Comparison of ENCODE assay signal across 13 cellular contexts in genomic region chr3:45964139-45964538, GRCh38. TPM values are rescaled to one million over a fixed set of nuclear protein-coding genes. Genes with fewer than 3 reads are reported as not detected.
A peak's percentile ranks its signal among the peaks of the same experiment; 100 is the strongest.
DNase-seq lines count a peak whose midpoint lies in the region; ATAC-seq and TF ChIP-seq lines count a peak whose summit lies in the region.
"Had no signal": no experiment of that assay in that cellular context is flagged by ENCODE, and none has a peak within 500 bp of the region (broad histone marks: within the 10 kb centered on the region; RNA-seq: fewer than 3 reads in every experiment).

No MANE protein-coding gene starts in this region.

- POLR2A ChIA-PET in activated CD4-positive, alpha-beta T cell treated with anti-CD3 and anti-CD28 coated beads for 36 hours (lab: Charles Lee), result interaction anchor here (0.6 kb wide), 1 partner anchor 46 kb away, joined by 3 read pairs; no protein-coding TSS in a partner anchor

- H3K27ac ChIP-seq in uterus (no peak overlapping the region), esophagus squamous epithelium (peak overlapping the region in 2 of 4 donors; percentile 31 to 57), suprapubic skin (no peak overlapping the region)
- H3K27ac ChIP-seq: SJSA1 had no signal

- DNase-seq in activated CD4-positive, alpha-beta T cell treated with anti-CD3 and anti-CD28 coated beads for 36 hours, result peak; percentile 71
- no peak for DNase-seq in activated CD4-positive, alpha-beta T cell treated with anti-CD3 and anti-CD28 coated beads for 1 hour
- peak; percentile 83 for DNase-seq in activated CD8-positive, alpha-beta memory T cell treated with anti-CD3 and anti-CD28 coated beads, Interleukin-2, amount 10 ng/mL, durations not matched to agents 7 days and 5 days
- peak; percentile 30 for DNase-seq in stimulated activated CD4-positive, alpha-beta T cell treated with anti-CD3 and anti-CD28 coated beads, Interleukin-4, amount 100 ng/mL, for 1 hour
- DNase-seq in uterus (no peak), esophagus squamous epithelium (lab: John Stamatoyannopoulos, UW) (no peak), suprapubic skin (ENCODE audit: low spot score in 2 of 2) (no peak)
- DNase-seq: NCI-H510A treated with DMSO at 0.1 percent for 48 hours had no signal

- TF ChIP-seq CTCF in uterus (IDR thresholded peaks at IDR 0.05), result no peak
- TF ChIP-seq CTCF in esophagus squamous epithelium (IDR thresholded peaks at IDR 0.05), result no peak
- no peak for TF ChIP-seq CTCF in suprapubic skin (IDR thresholded peaks at IDR 0.05)

- peaks cover 43% of the 10 kb centered on the region for H3K4me1 Mint-ChIP-seq in activated CD4-positive, alpha-beta T cell treated with anti-CD3 and anti-CD28 coated beads for 36 hours
- H3K4me1 Mint-ChIP-seq in activated CD8-positive, alpha-beta memory T cell treated with anti-CD3 and anti-CD28 coated beads, Interleukin-2, amount 10 ng/mL, durations not matched to agents 7 days and 5 days, result peaks cover 83% of the 10 kb centered on the region

- no peak for TF ChIP-seq POLR2A in uterus (IDR thresholded peaks at IDR 0.05)
- no peak for TF ChIP-seq POLR2A in esophagus squamous epithelium (IDR thresholded peaks at IDR 0.05)
- no peak for TF ChIP-seq POLR2A in suprapubic skin (IDR thresholded peaks at IDR 0.05)

- H3K4me1 ChIP-seq in uterus (no peaks in the 10 kb centered on the region), esophagus squamous epithelium (peaks cover 0 to 34% (median 11%) of the 10 kb centered on the region in 3 donors), suprapubic skin (peaks cover 7% of the 10 kb centered on the region)

- CTCF ChIA-PET in activated CD4-positive, alpha-beta T cell treated with anti-CD3 and anti-CD28 coated beads for 36 hours (lab: Charles Lee), result interaction anchor here (0.6 to 1.4 kb wide), 4 partner anchors 14 to 335 kb away, joined by 3 to 5 read pairs (median 4); no protein-coding TSS in a partner anchor
- CTCF ChIA-PET in activated CD8-positive, alpha-beta memory T cell treated with anti-CD3 and anti-CD28 coated beads, Interleukin-2, amount 10 ng/mL, durations not matched to agents 7 days and 5 days (lab: Charles Lee), result interaction anchor here (1.1 to 8.8 kb wide), 9 partner anchors 9 to 405 kb away, joined by 3 to 75 read pairs (median 6); partner anchors contain the start of gene FYCO1

- H3K9me3 ChIP-seq in uterus, result no peaks in the 10 kb centered on the region
- no peaks in the 10 kb centered on the region for H3K9me3 ChIP-seq in esophagus squamous epithelium
- H3K9me3 ChIP-seq in suprapubic skin, result no peaks in the 10 kb centered on the region
- H3K9me3 ChIP-seq: SJSA1 had no signal

- no peak for TF ChIP-seq EP300 in suprapubic skin (IDR thresholded peaks at IDR 0.05)

- H3K36me3 Mint-ChIP-seq in activated CD4-positive, alpha-beta T cell treated with anti-CD3 and anti-CD28 coated beads for 36 hours (ENCODE audit: low read depth), result peaks cover 82% of the 10 kb centered on the region
- H3K36me3 Mint-ChIP-seq in activated CD8-positive, alpha-beta memory T cell treated with anti-CD3 and anti-CD28 coated beads, Interleukin-2, amount 10 ng/mL, durations not matched to agents 7 days and 5 days, result peaks cover 82% of the 10 kb centered on the region

- no peaks in the 10 kb centered on the region for H3K36me3 ChIP-seq in uterus
- peaks cover 71 to 100% (median 84%) of the 10 kb centered on the region in 3 donors for H3K36me3 ChIP-seq in esophagus squamous epithelium
- peaks cover 99% of the 10 kb centered on the region for H3K36me3 ChIP-seq in suprapubic skin

- intact Hi-C loops in activated CD4-positive, alpha-beta T cell treated with anti-CD3 and anti-CD28 coated beads for 36 hours (cut with DNase I, micrococcal nuclease), result loop anchor here in 1 of 2 experiments (2.0 kb wide), 1 partner anchor 31 kb away; the partner anchor contains the start of gene FYCO1
- intact Hi-C loops in uterus (cut with DNase I; ENCODE audit: low total_unique reads) (no loop called here), esophagus squamous epithelium (cut with DNase I) (no loop called here)

- peaks cover 3% of the 10 kb centered on the region for H3K27me3 Mint-ChIP-seq in activated CD4-positive, alpha-beta T cell treated with anti-CD3 and anti-CD28 coated beads for 36 hours
- H3K27me3 Mint-ChIP-seq in activated CD8-positive, alpha-beta memory T cell treated with anti-CD3 and anti-CD28 coated beads, Interleukin-2, amount 10 ng/mL, durations not matched to agents 7 days and 5 days, result no peaks in the 10 kb centered on the region

- 83 to 91% methylated on average over 7 to 8 of the region's 8 CpGs for WGBS in esophagus squamous epithelium, 2 donors
- 93% methylated on average over 8 of the region's 8 CpGs for WGBS in suprapubic skin

- H3K9me3 Mint-ChIP-seq in activated CD4-positive, alpha-beta T cell treated with anti-CD3 and anti-CD28 coated beads for 36 hours (ENCODE audit: low read depth), result no peaks in the 10 kb centered on the region
- H3K9me3 Mint-ChIP-seq in activated CD8-positive, alpha-beta memory T cell treated with anti-CD3 and anti-CD28 coated beads, Interleukin-2, amount 10 ng/mL, durations not matched to agents 7 days and 5 days (ENCODE audit: low read depth), result peaks cover 3% of the 10 kb centered on the region

- ATAC-seq in activated CD4-positive, alpha-beta T cell treated with anti-CD3 and anti-CD28 coated beads for 36 hours, result peak; percentile 88
- peak; percentile 33 for ATAC-seq in HG02798 (IDR thresholded peaks at IDR 0.05; ENCODE audit: poor library complexity, unreplicated experiment)
- ATAC-seq in activated CD8-positive, alpha-beta memory T cell treated with anti-CD3 and anti-CD28 coated beads, Interleukin-2, amount 10 ng/mL, durations not matched to agents 7 days and 5 days, result peak; percentile 87

- no peak overlapping the region for H3K4me3 Mint-ChIP-seq in activated CD4-positive, alpha-beta T cell treated with anti-CD3 and anti-CD28 coated beads for 36 hours
- H3K4me3 Mint-ChIP-seq in activated CD8-positive, alpha-beta memory T cell treated with anti-CD3 and anti-CD28 coated beads, Interleukin-2, amount 10 ng/mL, durations not matched to agents 7 days and 5 days, result no peak overlapping the region

- H3K4me3 ChIP-seq in uterus (no peak overlapping the region), esophagus squamous epithelium (no peak overlapping the region), suprapubic skin (no peak overlapping the region)
- H3K4me3 ChIP-seq: SJSA1 had no signal

- no peak overlapping the region for H3K27ac Mint-ChIP-seq in activated CD4-positive, alpha-beta T cell treated with anti-CD3 and anti-CD28 coated beads for 36 hours
- peak overlapping the region; percentile 85 for H3K27ac Mint-ChIP-seq in activated CD8-positive, alpha-beta memory T cell treated with anti-CD3 and anti-CD28 coated beads, Interleukin-2, amount 10 ng/mL, durations not matched to agents 7 days and 5 days

- H3K27me3 ChIP-seq in uterus (no peaks in the 10 kb centered on the region), esophagus squamous epithelium (no peaks in the 10 kb centered on the region), suprapubic skin (no peaks in the 10 kb centered on the region)
- H3K27me3 ChIP-seq: SJSA1 had no signal

RNA-seq across cellular contexts. Expression of gene CXCR6, which starts 20.9 kb away (rescaled TPM):
- under 1 TPM; 0.42 to 0.85 TPM for total RNA-seq in activated CD4-positive, alpha-beta T cell treated with anti-CD3 and anti-CD28 coated beads for 36 hours
- 100 to 1,000 TPM in 1 of 2 experiments, 10 to 100 TPM in 1; 49.7 to 109 TPM for total RNA-seq in activated CD8-positive, alpha-beta memory T cell treated with anti-CD3 and anti-CD28 coated beads, Interleukin-2, amount 10 ng/mL, durations not matched to agents 7 days and 5 days
- total RNA-seq in uterus (1 to 10 TPM in 1 of 4 donors, under 1 TPM in 2, not detected in 1; 0.48 to 8.7 (median 0.76) TPM), esophagus squamous epithelium (10 to 100 TPM in 1 of 4 donors, 1 to 10 TPM in 3; 1.7 to 12.0 (median 4.4) TPM), suprapubic skin (under 1 TPM in 2 of 4 donors, not detected in 2; 0.23 to 0.59 TPM)
- total RNA-seq: epithelial cell of proximal tubule, H4, renal cortical epithelial cell, SJSA1 had no signal

RNA-seq across cellular contexts. Expression of gene FYCO1, which starts 31.5 kb away (rescaled TPM):
- total RNA-seq in activated CD4-positive, alpha-beta T cell treated with anti-CD3 and anti-CD28 coated beads for 36 hours, result 10 to 100 TPM in 1 of 2 experiments, 1 to 10 TPM in 1; 8.2 to 10.6 TPM
- total RNA-seq in activated CD8-positive, alpha-beta memory T cell treated with anti-CD3 and anti-CD28 coated beads, Interleukin-2, amount 10 ng/mL, durations not matched to agents 7 days and 5 days, result 10 to 100 TPM; 19.1 to 27.7 TPM
- total RNA-seq in uterus (10 to 100 TPM; 16.5 to 74.4 (median 27.8) TPM), esophagus squamous epithelium (10 to 100 TPM; 17.8 to 33.3 (median 25.0) TPM), suprapubic skin (10 to 100 TPM; 45.3 to 64.5 (median 53.7) TPM)

Comparison
In these comparisons a context has a peak if more than half of its experiments do, and no peak if none do; other contexts are left out.
1. DNase-seq: peak in activated CD4-positive, alpha-beta T cell treated with anti-CD3 and anti-CD28 coated beads for 36 hours (single experiment), activated CD8-positive, alpha-beta memory T cell treated with anti-CD3 and anti-CD28 coated beads, Interleukin-2, amount 10 ng/mL, durations not matched to agents 7 days and 5 days (single experiment) and stimulated activated CD4-positive, alpha-beta T cell treated with anti-CD3 and anti-CD28 coated beads, Interleukin-4, amount 100 ng/mL, for 1 hour (single experiment); none in activated CD4-positive, alpha-beta T cell treated with anti-CD3 and anti-CD28 coated beads for 1 hour (single experiment), uterus (0 of 2), esophagus squamous epithelium (single experiment) and suprapubic skin (0 of 2).
2. ATAC-seq: peak in every context shown above with its lines; median percentile 88 in activated CD4-positive, alpha-beta T cell treated with anti-CD3 and anti-CD28 coated beads for 36 hours; 87 in activated CD8-positive, alpha-beta memory T cell treated with anti-CD3 and anti-CD28 coated beads, Interleukin-2, amount 10 ng/mL, durations not matched to agents 7 days and 5 days; 33 in HG02798.